In the genomic region with DNA sequence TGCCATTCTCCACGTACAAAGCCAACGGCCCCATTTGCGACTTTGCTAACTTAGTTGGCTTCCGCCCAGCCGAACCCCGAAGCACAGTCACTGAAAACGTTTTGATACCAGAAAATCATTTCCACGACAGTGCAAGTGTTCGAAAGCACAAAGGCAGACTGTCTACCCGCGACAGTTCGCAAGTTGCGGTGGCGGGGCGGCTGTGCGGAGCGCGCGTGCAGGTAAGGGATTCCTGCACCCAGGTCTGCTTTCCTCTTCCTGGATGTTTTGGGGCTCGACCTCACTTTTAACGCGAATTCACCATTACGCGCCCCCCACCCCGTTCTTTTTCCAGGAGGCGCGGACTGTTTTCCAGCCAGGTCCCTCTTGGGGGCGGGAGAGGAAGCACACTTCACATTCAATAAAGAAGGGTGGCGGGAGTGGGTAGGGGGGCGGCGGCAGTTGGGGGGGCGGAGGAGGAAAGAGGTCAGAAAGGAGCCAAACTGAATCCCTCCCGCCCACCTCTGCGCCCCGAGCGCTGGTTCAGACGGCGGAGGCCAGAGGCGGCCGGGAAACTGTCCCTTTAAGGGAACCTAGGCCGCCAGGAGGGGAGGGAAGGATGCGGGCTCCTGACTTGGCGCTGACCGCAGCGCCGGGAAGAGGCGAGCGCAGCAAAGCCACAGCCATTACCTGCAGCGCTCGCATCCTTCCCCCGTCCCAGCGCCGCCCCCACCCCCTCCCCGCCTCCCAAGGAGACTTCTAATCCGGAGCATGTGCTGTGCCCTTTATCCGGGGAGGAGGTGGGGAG, we compare ENCODE assay signal across 8 cellular contexts.
A peak's percentile ranks its signal among the peaks of the same experiment; 100 is the strongest.
DNase-seq lines count a peak whose midpoint lies in the region; ATAC-seq and TF ChIP-seq lines count a peak whose summit lies in the region.

No MANE protein-coding gene starts in this region.

- DNase-seq in NCI-H2029 (lab: John Stamatoyannopoulos, UW) = peak; percentile 45
- no peak for DNase-seq in NCI-H2029 treated with DMSO at 0.1 percent for 48 hours (lab: John Stamatoyannopoulos, UW)
- DNase-seq in NB4 (ENCODE audit: low read depth) = peak; percentile 57
- peak; percentile 79 for DNase-seq in cardiac septum (ENCODE audit: low spot score)
- no peak for DNase-seq in osteocyte (ENCODE audit: extremely low spot score, unreplicated experiment)
- no peak for DNase-seq in activated CD4-positive, CD25-positive, alpha-beta regulatory T cell (lab: John Stamatoyannopoulos, UW)

- peak overlapping the region; percentile 68 for H3K4me3 Mint-ChIP-seq in activated naive CD8-positive, alpha-beta T cell
- peak overlapping the region; percentile 75 for H3K4me3 Mint-ChIP-seq in osteocyte (ENCODE audit: unreplicated experiment)

- peaks cover 51% of the 10 kb centered on the region for H3K27me3 Mint-ChIP-seq in activated naive CD8-positive, alpha-beta T cell
- H3K27me3 Mint-ChIP-seq in osteocyte (ENCODE audit: unreplicated experiment) = peaks cover 70% of the 10 kb centered on the region

- no peaks in the 10 kb centered on the region for H3K36me3 Mint-ChIP-seq in activated naive CD8-positive, alpha-beta T cell
- H3K36me3 Mint-ChIP-seq in osteocyte (ENCODE audit: unreplicated experiment) = no peaks in the 10 kb centered on the region

- H3K27ac Mint-ChIP-seq in activated naive CD8-positive, alpha-beta T cell = no peak overlapping the region
- peak overlapping the region; percentile 52 for H3K27ac Mint-ChIP-seq in osteocyte (ENCODE audit: unreplicated experiment)

- no peak for TF ChIP-seq POLR2A in NB4 (IDR thresholded peaks at IDR 0.05; ENCODE audit: extremely low read depth, insufficient read length)

- H3K4me3 ChIP-seq in NB4 (ENCODE audit: low read depth, low read length) = peak overlapping the region; percentile 25

- H3K4me1 Mint-ChIP-seq in activated naive CD8-positive, alpha-beta T cell (ENCODE audit: low read depth) = peaks cover 10% of the 10 kb centered on the region
- peaks cover 26% of the 10 kb centered on the region for H3K4me1 Mint-ChIP-seq in osteocyte (ENCODE audit: unreplicated experiment)

- ATAC-seq in HG02938 (IDR thresholded peaks at IDR 0.05; ENCODE audit: unreplicated experiment) = no peak

- no peaks in the 10 kb centered on the region for H3K9me3 Mint-ChIP-seq in activated naive CD8-positive, alpha-beta T cell (ENCODE audit: low read depth)
- no peaks in the 10 kb centered on the region for H3K9me3 Mint-ChIP-seq in osteocyte (ENCODE audit: unreplicated experiment)

- TF ChIP-seq CTCF in NB4 (IDR thresholded peaks at IDR 0.05; ENCODE audit: low read depth, low read length) (no peak), osteocyte (IDR thresholded peaks at IDR 0.05) (peak; percentile 33)

- intact Hi-C loops in cardiac septum (cut with DNase I) = loop anchor here (2.0 to 10.0 kb wide), 2 partner anchors 107 to 191 kb away; partner anchors contain the start of gene KCTD1

Comparison
In these comparisons a context has a peak if more than half of its experiments do, and no peak if none do; other contexts are left out.
1. DNase-seq: peak in NCI-H2029 (single experiment), NB4 (single experiment) and cardiac septum (single experiment); none in NCI-H2029 treated with DMSO at 0.1 percent for 48 hours (single experiment), osteocyte (single experiment) and activated CD4-positive, CD25-positive, alpha-beta regulatory T cell (0 of 4).